Comparison of ENCODE assay signal across 17 cellular contexts in the genomic region with DNA sequence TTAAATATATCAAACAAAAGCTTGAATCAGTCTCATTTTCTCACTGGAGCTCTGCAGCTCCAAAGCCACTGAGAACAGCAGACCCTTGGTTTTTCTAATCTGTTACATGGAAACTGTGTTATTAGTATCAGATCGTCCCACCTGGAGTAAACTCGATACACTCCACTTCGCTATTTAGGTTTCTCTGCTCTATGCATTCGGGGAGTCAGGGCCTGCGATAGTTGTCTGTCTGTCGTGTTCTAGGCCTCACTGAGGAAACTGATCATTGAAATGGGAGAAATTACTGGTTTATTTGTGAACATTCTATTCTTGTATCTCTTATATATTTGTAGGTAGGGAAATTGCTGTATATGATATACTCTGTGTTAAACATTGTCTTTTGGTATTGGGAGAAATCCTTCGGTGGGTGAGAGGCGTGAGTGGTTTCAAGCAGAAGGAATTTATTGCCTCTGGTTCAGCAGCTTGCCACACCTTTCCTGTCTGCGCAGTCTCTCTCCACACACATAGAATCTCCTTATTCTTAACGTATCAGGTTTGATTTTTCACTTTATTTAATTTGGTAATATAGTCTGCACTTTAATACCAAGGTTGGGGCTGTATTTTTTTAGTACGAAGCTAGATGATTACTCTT. TPM values are rescaled to one million over a fixed set of nuclear protein-coding genes. Genes with fewer than 3 reads are reported as not detected.
DNase-seq lines count a peak whose midpoint lies in the region; ATAC-seq, FAIRE-seq and TF ChIP-seq lines count a peak whose summit lies in the region.
"Had no signal": no experiment of that assay in that cellular context is flagged by ENCODE, and none has a peak within 500 bp of the region (broad histone marks: within the 10 kb centered on the region; RNA-seq: fewer than 3 reads in every experiment).

No MANE protein-coding gene starts in this region.

- H4K20me1 ChIP-seq in OCI-LY3 (ENCODE audit: insufficient read depth, low read length) (peaks cover 79% of the 10 kb centered on the region), endothelial cell of umbilical vein (replicated peaks; ENCODE audit: control insufficient read depth, extremely low read depth, insufficient read depth, low read length) (no peaks in the 10 kb centered on the region), neural progenitor cell (ENCODE audit: low read depth) (peaks cover 42% of the 10 kb centered on the region)

- H3K9me1 ChIP-seq in endothelial cell of umbilical vein (replicated peaks; ENCODE audit: control insufficient read depth, extremely low read depth, insufficient read depth, low read length) = no peaks in the 10 kb centered on the region

- H3K27ac ChIP-seq in OCI-LY3 (ENCODE audit: low read length) (peak overlapping the region; percentile 52; the same call in 1 of the 2 replicates), endothelial cell of umbilical vein (ENCODE audit: insufficient read depth, low read depth, low read length) (no peak overlapping the region), neural progenitor cell (no peak overlapping the region)
- H3K27ac ChIP-seq: upper lobe of left lung had no signal

- H3F3A ChIP-seq in neural progenitor cell (ENCODE audit: low read depth) = no peaks in the 10 kb centered on the region

- no peaks in the 10 kb centered on the region for H3K36me3 Mint-ChIP-seq in progenitor cell of endocrine pancreas (ENCODE audit: insufficient read depth)
- H3K36me3 Mint-ChIP-seq in neural progenitor cell = peaks cover 9% of the 10 kb centered on the region

- no peak for ATAC-seq in HG03520 (IDR thresholded peaks at IDR 0.05; ENCODE audit: unreplicated experiment)
- ATAC-seq: left cardiac atrium, sciatic nerve had no signal

- H3K9me3 ChIP-seq in OCI-LY3 (ENCODE audit: insufficient read depth, low read length) = no peaks in the 10 kb centered on the region
- H3K9me3 ChIP-seq in endothelial cell of umbilical vein (replicated peaks; ENCODE audit: control insufficient read depth, insufficient read depth, low read length) = no peaks in the 10 kb centered on the region
- no peaks in the 10 kb centered on the region for H3K9me3 ChIP-seq in neural progenitor cell (ENCODE audit: low read depth)
- H3K9me3 ChIP-seq: upper lobe of left lung had no signal

- H3K27me3 ChIP-seq in OCI-LY3 (ENCODE audit: low read depth, low read length) (no peaks in the 10 kb centered on the region), endothelial cell of umbilical vein (ENCODE audit: control insufficient read depth in 2 of 2, insufficient read depth in 2 of 2, low read length in 2 of 2) (no peaks in the 10 kb centered on the region), neural progenitor cell (no peaks in the 10 kb centered on the region)
- H3K27me3 ChIP-seq: upper lobe of left lung had no signal

- FAIRE-seq in GM12891 (lab: Jason Lieb, UNC) (peak; percentile 31), endothelial cell of umbilical vein (lab: Jason Lieb, UNC) (no peak)

- TF ChIP-seq POLR2A in GM12891 (IDR thresholded peaks at IDR 0.05; ENCODE audit: low read depth, low read length) (no peak), endothelial cell of umbilical vein (IDR thresholded peaks at IDR 0.05; ENCODE audit: low read depth, low read length) (no peak)

- H3K27ac Mint-ChIP-seq in progenitor cell of endocrine pancreas (peak overlapping the region; percentile 29), neural progenitor cell (no peak overlapping the region)
- H3K27ac Mint-ChIP-seq: T-helper 1 cell treated with Interleukin-12 subunit alpha and Interleukin-12 subunit beta and Interleukin-4 antibody, amounts not matched to agents 30 μg/mL and 1 μg/mL, for 36 hours had no signal

- H3K27me3 Mint-ChIP-seq in progenitor cell of endocrine pancreas = no peaks in the 10 kb centered on the region
- H3K27me3 Mint-ChIP-seq in neural progenitor cell (ENCODE audit: insufficient read depth, low read depth) = peaks cover 3% of the 10 kb centered on the region

- H3K4me3 Mint-ChIP-seq in progenitor cell of endocrine pancreas (ENCODE audit: low read depth) (no peak overlapping the region), neural progenitor cell (no peak overlapping the region)
- H3K4me3 Mint-ChIP-seq: T-helper 1 cell treated with Interleukin-12 subunit alpha and Interleukin-12 subunit beta and Interleukin-4 antibody, amounts not matched to agents 30 μg/mL and 1 μg/mL, for 36 hours had no signal

- peak overlapping the region; percentile 98 for H3K4me2 ChIP-seq in OCI-LY3 (ENCODE audit: low read length)
- no peak overlapping the region for H3K4me2 ChIP-seq in endothelial cell of umbilical vein (ENCODE audit: insufficient read depth, low read length)
- no peak overlapping the region for H3K4me2 ChIP-seq in neural progenitor cell

- no peak overlapping the region for H2AFZ ChIP-seq in OCI-LY3 (ENCODE audit: low read depth, low read length)
- no peak overlapping the region for H2AFZ ChIP-seq in endothelial cell of umbilical vein (ENCODE audit: low read depth, low read length)
- H2AFZ ChIP-seq in neural progenitor cell (replicated peaks) = no peak overlapping the region

- CTCF ChIA-PET in endothelial cell of umbilical vein (lab: Charles Lee) = interaction anchor here (0.5 kb wide), 1 partner anchor 128 kb away, joined by 3 read pairs; no protein-coding TSS in a partner anchor

- H3K9me3 Mint-ChIP-seq in progenitor cell of endocrine pancreas (ENCODE audit: low read depth) (no peaks in the 10 kb centered on the region), neural progenitor cell (no peaks in the 10 kb centered on the region)
- H3K9me3 Mint-ChIP-seq: T-helper 1 cell treated with Interleukin-12 subunit alpha and Interleukin-12 subunit beta and Interleukin-4 antibody, amounts not matched to agents 30 μg/mL and 1 μg/mL, for 36 hours had no signal

- H3K4me3 ChIP-seq in OCI-LY3 (ENCODE audit: low read length) = peak overlapping the region; percentile 74
- no peak overlapping the region for H3K4me3 ChIP-seq in endothelial cell of umbilical vein (replicated peaks in 1 of 3; ENCODE audit: insufficient read depth in 1 of 3, low read depth in 1 of 3, low read length in 3 of 3)
- H3K4me3 ChIP-seq in neural progenitor cell = no peak overlapping the region
- H3K4me3 ChIP-seq: upper lobe of left lung had no signal

- H3K36me3 ChIP-seq in OCI-LY3 (replicated peaks; ENCODE audit: low read depth, low read length) (peaks cover 4% of the 10 kb centered on the region), endothelial cell of umbilical vein (ENCODE audit: control insufficient read depth in 2 of 2, extremely low read depth in 1 of 2, insufficient read depth in 2 of 2, low read length in 2 of 2) (no peaks in the 10 kb centered on the region), neural progenitor cell (no peaks in the 10 kb centered on the region)
- H3K36me3 ChIP-seq: upper lobe of left lung had no signal

- no TSS peak for BruUV-seq in endothelial cell of umbilical vein (replicated peaks; lab: Mats Ljungman, UMichigan)

- H3K79me2 ChIP-seq in OCI-LY3 (ENCODE audit: low read length) (peaks cover 100% of the 10 kb centered on the region), endothelial cell of umbilical vein (ENCODE audit: control insufficient read depth, insufficient read depth, low read length) (peaks cover 2% of the 10 kb centered on the region), neural progenitor cell (ENCODE audit: low read depth) (peaks cover 65% of the 10 kb centered on the region)

- POLR2A ChIA-PET in endothelial cell of umbilical vein (lab: Charles Lee) = no interaction called here

- TF ChIP-seq CTCF in OCI-LY3 (IDR thresholded peaks at IDR 0.05; ENCODE audit: low read depth, low read length) = no peak
- TF ChIP-seq CTCF in endothelial cell of umbilical vein (IDR thresholded peaks at IDR 0.05; ENCODE audit: extremely low read depth in 1 of 2, insufficient read depth in 1 of 2, low read depth in 1 of 2, low read length in 2 of 2) = no peak
- no peak for TF ChIP-seq CTCF in progenitor cell of endocrine pancreas (IDR thresholded peaks at IDR 0.05; ENCODE audit: unreplicated experiment)
- no peak for TF ChIP-seq CTCF in neural progenitor cell (IDR thresholded peaks at IDR 0.05)

- H3K4me1 Mint-ChIP-seq in progenitor cell of endocrine pancreas (ENCODE audit: low read depth) (peaks cover 17% of the 10 kb centered on the region), neural progenitor cell (no peaks in the 10 kb centered on the region)

- dilution Hi-C loops in endothelial cell of umbilical vein (cut with MboI; ENCODE audit: extremely low pct_ligation_motif_present, low sequenced_read_pairs) = no loop called here

- intact Hi-C loops in endothelial cell of umbilical vein (cut with micrococcal nuclease) = no loop called here

- H3K4me1 ChIP-seq in OCI-LY3 (ENCODE audit: low read length) (peaks cover 81% of the 10 kb centered on the region), endothelial cell of umbilical vein (ENCODE audit: control insufficient read depth, extremely low read depth, insufficient read depth, low read length) (no peaks in the 10 kb centered on the region), neural progenitor cell (no peaks in the 10 kb centered on the region)
- H3K4me1 ChIP-seq: upper lobe of left lung had no signal

- DNase-seq in GM12891 (ENCODE audit: insufficient read length, low spot score) = no peak
- DNase-seq in endothelial cell of umbilical vein (ENCODE audit: low read depth, low spot score) = peak; percentile 9
- DNase-seq in progenitor cell of endocrine pancreas (ENCODE audit: low spot score, unreplicated experiment) = no peak
- DNase-seq in CD1c-positive myeloid dendritic cell (ENCODE audit: extremely low spot score) = no peak
- no peak for DNase-seq in neural progenitor cell (ENCODE audit: low spot score)
- no peak for DNase-seq in activated naive CD4-positive, alpha-beta T cell treated with anti-CD3 and anti-CD28 coated beads, Interleukin-2, amount 50 U/mL, for 16 hours
- DNase-seq: caudate nucleus; left cardiac atrium; NCI-H2107; NCI-H524; SIG-M5; stimulated activated naive CD4-positive, alpha-beta T cell; upper lobe of left lung had no signal

- H3K9ac ChIP-seq in OCI-LY3 (ENCODE audit: low read length) (peak overlapping the region; percentile 63), endothelial cell of umbilical vein (replicated peaks; ENCODE audit: extremely low read depth, insufficient read depth, low read length) (no peak overlapping the region), neural progenitor cell (no peak overlapping the region)

RNA-seq across cellular contexts. Expression of a gene that starts 8.5 kb away (rescaled TPM):
- polyA plus RNA-seq in GM12891 (2012; ENCODE audit: low read depth, missing spikeins) = 21.1 TPM
- 35.7 and 36.6 TPM in 2 replicates for total RNA-seq in endothelial cell of umbilical vein
- polyA plus RNA-seq in endothelial cell of umbilical vein = 8.9 and 11.3 TPM in 2 replicates
- polyA plus RNA-seq in endothelial cell of umbilical vein (2011; cell fraction: cytosol; rRNA removed) = 9.8 and 10.1 TPM in 2 replicates
- polyA plus RNA-seq in endothelial cell of umbilical vein (2011; cell fraction: nucleus; rRNA removed) = 28.0 and 31.3 TPM in 2 replicates
- 13.7 and 14.3 TPM in 2 replicates for polyA plus RNA-seq in endothelial cell of umbilical vein (2012)
- 18.7 and 25.9 TPM in 2 replicates for polyA minus RNA-seq in endothelial cell of umbilical vein
- 5.0 TPM for polyA minus RNA-seq in endothelial cell of umbilical vein (2011; cell fraction: cytosol; rRNA and poly(A)+ RNA removed)
- 29.6 and 31.3 TPM in 2 replicates for polyA minus RNA-seq in endothelial cell of umbilical vein (2011; cell fraction: nucleus; rRNA and poly(A)+ RNA removed)
- total RNA-seq in progenitor cell of endocrine pancreas = 44.3 and 47.7 TPM in 2 replicates
- total RNA-seq in neural progenitor cell (ENCODE audit: low replicate concordance) = 17.9 and 22.0 TPM in 2 replicates
